Comparison of ENCODE assay signal across 8 cellular contexts in genomic region chr3:174441588-174442316, GRCh38.
DNase-seq lines count a peak whose midpoint lies in the region; ATAC-seq and TF ChIP-seq lines count a peak whose summit lies in the region.

No MANE protein-coding gene starts in this region.

- H3K4me1 ChIP-seq in prostate gland (replicated peaks), result no peaks in the 10 kb centered on the region

- peak overlapping the region; percentile 91 for H3K9ac ChIP-seq in SK-N-MC (ENCODE audit: insufficient read length)

- 5% methylated on average over 11 of the region's 11 CpGs for WGBS in prostate gland

- peak overlapping the region; percentile 94 for H3K4me3 Mint-ChIP-seq in CD4-positive, alpha-beta T cell

- CTCF ChIA-PET in CD4-positive, alpha-beta T cell (lab: Charles Lee), result no interaction called here

- peak overlapping the region; percentile 78 for H3K27ac Mint-ChIP-seq in CD4-positive, alpha-beta T cell

- no peak for TF ChIP-seq POLR2A in prostate gland (IDR thresholded peaks at IDR 0.05)

- no peaks in the 10 kb centered on the region for H3K9me3 ChIP-seq in CD4-positive, alpha-beta T cell (ENCODE audit: control insufficient read depth, low read length)
- no peaks in the 10 kb centered on the region for H3K9me3 ChIP-seq in SK-N-MC (ENCODE audit: low read depth, low read length)
- H3K9me3 ChIP-seq in prostate gland, result no peaks in the 10 kb centered on the region

- H3K36me3 Mint-ChIP-seq in CD4-positive, alpha-beta T cell (ENCODE audit: low read depth), result no peaks in the 10 kb centered on the region

- no peak overlapping the region for H3K27ac ChIP-seq in CD4-positive, alpha-beta T cell (ENCODE audit: low read depth, low read length)
- peak overlapping the region; percentile 94 for H3K27ac ChIP-seq in SK-N-MC
- peak overlapping the region; percentile 95 to 96 for H3K27ac ChIP-seq in prostate gland

- POLR2A ChIA-PET in CD4-positive, alpha-beta T cell (lab: Charles Lee), result no interaction called here

- TF ChIP-seq CTCF in CD4-positive, alpha-beta T cell (IDR thresholded peaks at IDR 0.05), result no peak
- TF ChIP-seq CTCF in prostate gland (IDR thresholded peaks at IDR 0.05) (no peak), GM10266 (IDR thresholded peaks at IDR 0.05; ENCODE audit: control insufficient read depth, insufficient read depth, low read depth, missing control alignments) (no peak)

- H3K27me3 ChIP-seq in CD4-positive, alpha-beta T cell (ENCODE audit: control insufficient read depth, insufficient read depth, low read length), result peaks cover 38% of the 10 kb centered on the region
- no peaks in the 10 kb centered on the region for H3K27me3 ChIP-seq in prostate gland (replicated peaks; ENCODE audit: insufficient read depth)

- H3K27me3 Mint-ChIP-seq in CD4-positive, alpha-beta T cell, result peaks cover 18% of the 10 kb centered on the region

- peaks cover 15% of the 10 kb centered on the region for H3K4me1 Mint-ChIP-seq in CD4-positive, alpha-beta T cell (ENCODE audit: low read depth)

- no peaks in the 10 kb centered on the region for H3K36me3 ChIP-seq in SK-N-MC (ENCODE audit: insufficient read depth, low read length)
- H3K36me3 ChIP-seq in prostate gland, result no peaks in the 10 kb centered on the region

- intact Hi-C loops in CD4-positive, alpha-beta T cell (cut with DNase I, micrococcal nuclease), result no loop called here
- intact Hi-C loops in prostate gland (cut with DNase I), result no loop called here

- peak overlapping the region; percentile 93 for H3K4me3 ChIP-seq in SK-N-MC
- H3K4me3 ChIP-seq in prostate gland, result peak overlapping the region; percentile 68 to 75

- no peaks in the 10 kb centered on the region for H3K9me3 Mint-ChIP-seq in CD4-positive, alpha-beta T cell

- no peak for ATAC-seq in CD4-positive, alpha-beta T cell (ENCODE audit: poor library complexity)
- peak; percentile 16 for ATAC-seq in HG03196 (IDR thresholded peaks at IDR 0.05; ENCODE audit: unreplicated experiment)

- no peak for DNase-seq in CD4-positive, alpha-beta T cell
- DNase-seq in SK-N-MC (ENCODE audit: low read depth, low spot score), result no peak
- peak; percentile 94 for DNase-seq in fibroblast of peridontal ligament (ENCODE audit: extremely low read depth)
- no peak for DNase-seq in prostate gland (ENCODE audit: low spot score)
- no peak for DNase-seq in DMS114 treated with DMSO at 0.1 percent for 48 hours (lab: John Stamatoyannopoulos, UW; ENCODE audit: unreplicated experiment)
- DNase-seq in stimulated activated CD4-positive, alpha-beta T cell treated with anti-CD3 and anti-CD28 coated beads, Interleukin-2, amount 100 ng/mL, for 48 hours, result no peak
- DNase-seq in GM10266 (ENCODE audit: extremely low spot score), result no peak
